8 cellular contexts compared by ENCODE assay signal in genomic region chr13:40206241-40207109, GRCh38.
DNase-seq lines count a peak whose midpoint lies in the region; ATAC-seq and TF ChIP-seq lines count a peak whose summit lies in the region.

No MANE protein-coding gene starts in this region.

- H3K27me3 ChIP-seq in osteoblast (ENCODE audit: insufficient read depth, low read length) (peaks cover 2% of the 10 kb centered on the region), left lung (no peaks in the 10 kb centered on the region)

- H3K9me3 ChIP-seq in osteoblast (ENCODE audit: low read depth, low read length) (no peaks in the 10 kb centered on the region), left lung (peaks cover 0 to 3% of the 10 kb centered on the region in 2 donors)

- H3K4me1 ChIP-seq in osteoblast (ENCODE audit: insufficient read depth, low read length), result peaks cover 14% of the 10 kb centered on the region
- no peaks in the 10 kb centered on the region for H3K4me1 ChIP-seq in left lung

- ATAC-seq in GM18867 (IDR thresholded peaks at IDR 0.05; ENCODE audit: unreplicated experiment) (peak; percentile 53), HG02678 (IDR thresholded peaks at IDR 0.05; ENCODE audit: unreplicated experiment) (peak; percentile 41), left lung (no peak)

- H4K20me1 ChIP-seq in osteoblast (ENCODE audit: insufficient read depth, low read length), result no peaks in the 10 kb centered on the region

- intact Hi-C loops in left lung (cut with DNase I), result no loop called here

- H2AFZ ChIP-seq in osteoblast (ENCODE audit: low read length), result peak overlapping the region; percentile 54

- no peak overlapping the region for H3K4me2 ChIP-seq in osteoblast (ENCODE audit: insufficient read depth, low read length)

- DNase-seq in NCI-H226 (peak; percentile 19), astrocyte of the hippocampus (ENCODE audit: low read depth, low spot score) (peak; percentile 26), osteoblast (ENCODE audit: insufficient read length, low spot score, missing footprints) (peak; percentile 89), LoVo (ENCODE audit: low spot score) (no peak), left lung (no peak)
- no peak for DNase-seq in NK-92 treated with Interleukin-12 subunit alpha and Interleukin-12 subunit beta, amount 100 ng/mL, for 24 hours (lab: John Stamatoyannopoulos, UW)

- H3K4me3 ChIP-seq in osteoblast (ENCODE audit: insufficient read depth, low read length), result no peak overlapping the region
- no peak overlapping the region for H3K4me3 ChIP-seq in left lung

- no peaks in the 10 kb centered on the region for H3K79me2 ChIP-seq in osteoblast (ENCODE audit: insufficient read depth, low read length)

- no peak overlapping the region for H3K27ac ChIP-seq in osteoblast (ENCODE audit: low read depth, low read length)
- peak overlapping the region in 1 of 2 donors; percentile 30 for H3K27ac ChIP-seq in left lung

- TF ChIP-seq CTCF in osteoblast (IDR thresholded peaks at IDR 0.05; ENCODE audit: extremely low read depth, low read depth, low read length), result no peak
- TF ChIP-seq CTCF in left lung (IDR thresholded peaks at IDR 0.05), result no peak

- no peaks in the 10 kb centered on the region for H3K36me3 ChIP-seq in osteoblast (ENCODE audit: insufficient read depth, low read length)
- no peaks in the 10 kb centered on the region for H3K36me3 ChIP-seq in left lung

Comparison
In these comparisons a context has a peak if more than half of its experiments do, and no peak if none do; other contexts are left out.
1. DNase-seq: peak in NCI-H226 (single experiment), astrocyte of the hippocampus (single experiment) and osteoblast (single experiment); none in LoVo (single experiment), NK-92 treated with Interleukin-12 subunit alpha and Interleukin-12 subunit beta, amount 100 ng/mL, for 24 hours (single experiment) and left lung (0 of 2).